Comparison of ENCODE assay signal across 10 cellular contexts in the genomic region with DNA sequence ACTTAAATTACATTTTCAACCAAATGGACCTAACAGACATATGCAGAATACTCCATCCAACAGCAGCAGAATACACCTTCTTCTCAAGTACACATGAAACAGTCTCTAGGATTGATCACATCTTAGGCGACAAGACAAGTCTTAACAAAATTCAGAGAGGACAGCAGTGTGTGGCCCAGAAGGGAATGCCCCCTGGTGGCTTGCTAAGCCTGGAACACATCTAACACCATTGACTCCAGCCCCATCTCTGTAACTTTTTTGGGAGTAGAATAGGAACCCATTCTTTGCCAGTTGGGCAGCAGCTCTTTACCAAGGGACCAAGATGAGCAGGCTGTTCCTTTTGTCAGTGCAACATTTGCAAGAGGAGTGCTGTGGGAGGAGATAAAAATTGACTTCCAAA.
DNase-seq lines count a peak whose midpoint lies in the region; ATAC-seq and TF ChIP-seq lines count a peak whose summit lies in the region.
"Had no signal": no experiment of that assay in that cellular context is flagged by ENCODE, and none has a peak within 500 bp of the region (broad histone marks: within the 10 kb centered on the region; RNA-seq: fewer than 3 reads in every experiment).

No MANE protein-coding gene starts in this region.

- H3K4me3 ChIP-seq in mucosa of descending colon = no peak overlapping the region
- H3K4me3 ChIP-seq: BLaER1 treated with 17β-estradiol and CSF1 and Interleukin-3, amounts not matched to agents 10 nM and 100 nM; body of pancreas had no signal

- no peak overlapping the region for H3K27ac Mint-ChIP-seq in type B pancreatic cell

- H3K4me3 Mint-ChIP-seq in type B pancreatic cell = no peak overlapping the region

- H3K9me3 Mint-ChIP-seq in type B pancreatic cell = no peaks in the 10 kb centered on the region

- H3K36me3 ChIP-seq in mucosa of descending colon (ENCODE audit: low read depth) = no peaks in the 10 kb centered on the region
- H3K36me3 ChIP-seq: BLaER1 treated with 17β-estradiol and CSF1 and Interleukin-3, amounts not matched to agents 10 nM and 100 nM had no signal

- H3K4me1 Mint-ChIP-seq in type B pancreatic cell (ENCODE audit: unreplicated experiment) = peaks cover 6% of the 10 kb centered on the region

- intact Hi-C loops in mucosa of descending colon (cut with DNase I, micrococcal nuclease) = loop anchor here in 1 of 2 donors (10.0 kb wide), 1 partner anchor 249 kb away; a partner anchor contains a TSS

- no peaks in the 10 kb centered on the region for H3K9me3 ChIP-seq in mucosa of descending colon
- H3K9me3 ChIP-seq: BLaER1 treated with 17β-estradiol and CSF1 and Interleukin-3, amounts not matched to agents 10 nM and 100 nM; body of pancreas had no signal

- H3K27me3 Mint-ChIP-seq in type B pancreatic cell = peaks cover under 1% of the 10 kb centered on the region

- ATAC-seq in HG02759 (IDR thresholded peaks at IDR 0.05; ENCODE audit: unreplicated experiment) (peak; percentile 78), mucosa of descending colon (peak; percentile 33)
- ATAC-seq: body of pancreas had no signal

- no peaks in the 10 kb centered on the region for H3K36me3 Mint-ChIP-seq in type B pancreatic cell

- DNase-seq in NCI-H82 (lab: John Stamatoyannopoulos, UW) (peak; percentile 56), NCI-H82 treated with DMSO at 0.1 percent for 48 hours (lab: John Stamatoyannopoulos, UW; ENCODE audit: unreplicated experiment) (no peak), T-helper 1 cell (peak in 4 of 5 donors; percentile 6 to 39 (median 22)), mucosa of descending colon (peak in 2 of 3 donors; percentile 18 to 62), type B pancreatic cell (ENCODE audit: extremely low spot score, unreplicated experiment) (no peak), retina (no peak)
- peak; percentile 20 for DNase-seq in central memory CD4-positive, alpha-beta T cell

- TF ChIP-seq CTCF in mucosa of descending colon (IDR thresholded peaks at IDR 0.05) (no peak), type B pancreatic cell (conservative IDR thresholded peaks at IDR 0.05) (peak; percentile 56)

- H3K4me1 ChIP-seq in mucosa of descending colon (ENCODE audit: low read depth) = no peaks in the 10 kb centered on the region
- H3K4me1 ChIP-seq: body of pancreas had no signal

Comparison
In these comparisons a context has a peak if more than half of its experiments do, and no peak if none do; other contexts are left out.
1. DNase-seq: peak in NCI-H82 (single experiment), T-helper 1 cell (4 of 5), central memory CD4-positive, alpha-beta T cell (single experiment) and mucosa of descending colon (2 of 3); none in NCI-H82 treated with DMSO at 0.1 percent for 48 hours (single experiment), type B pancreatic cell (single experiment) and retina (single experiment).